In genomic region chr5:102681403-102681983, GRCh38 we compare ENCODE assay signal across 1 cellular context.
TF ChIP-seq lines count a peak whose summit lies in the region.

No MANE protein-coding gene starts in this region.

TF ChIP-seq in HEK293, 187 proteins besides CTCF, POLR2A, EP300 and RAD21 (continued from another document):
- TF ChIP-seq ZNF488 (tag by site-specific recombination; IDR thresholded peaks at IDR 0.05) (no peak), WT1 (tag by site-specific recombination; IDR thresholded peaks at IDR 0.05) (no peak), ZBTB8A (tag by site-specific recombination; IDR thresholded peaks at IDR 0.05) (no peak), ZEB2 (tag by site-specific recombination; IDR thresholded peaks at IDR 0.05) (no peak; the same call in 1 of the 2 replicates), ZNF654 (tag by site-specific recombination; IDR thresholded peaks at IDR 0.05; ENCODE audit: low read depth) (peak; percentile 75), OSR2 (tag by site-specific recombination; IDR thresholded peaks at IDR 0.05) (no peak), ZBTB6 (tag by site-specific recombination; IDR thresholded peaks at IDR 0.05) (no peak)
